ENCODE assay signal across 30 cellular contexts in the genomic region with DNA sequence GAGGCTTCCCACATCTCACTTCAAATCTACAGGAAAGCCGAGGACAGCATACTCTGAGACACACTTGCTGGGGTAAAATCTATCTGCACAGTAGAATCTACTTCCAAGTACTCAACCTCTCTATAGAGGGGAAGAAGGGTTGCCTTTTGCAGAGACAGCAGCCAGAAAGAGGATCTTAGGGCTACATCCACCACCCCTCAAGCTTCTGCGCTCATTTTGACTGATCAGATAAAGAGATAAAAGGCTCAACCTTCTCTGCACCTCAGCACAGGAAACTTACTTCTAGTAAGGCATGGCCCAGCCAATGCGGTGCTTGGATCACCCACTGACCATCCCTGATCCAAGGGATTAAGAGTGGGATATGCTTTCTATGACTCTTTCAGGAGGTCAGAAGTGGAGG. TPM values are rescaled to one million over a fixed set of nuclear protein-coding genes. Genes with fewer than 3 reads are reported as not detected.
DNase-seq lines count a peak whose midpoint lies in the region; ATAC-seq and TF ChIP-seq lines count a peak whose summit lies in the region.
"Had no signal": no experiment of that assay in that cellular context is flagged by ENCODE, and none has a peak within 500 bp of the region (broad histone marks: within the 10 kb centered on the region; RNA-seq: fewer than 3 reads in every experiment).

No MANE protein-coding gene starts in this region.

- no peak overlapping the region for H3K4me3 ChIP-seq in CD8-positive, alpha-beta T cell (ENCODE audit: low read depth, low read length)
- H3K4me3 ChIP-seq in naive thymus-derived CD4-positive, alpha-beta T cell (ENCODE audit: low read length), result no peak overlapping the region
- H3K4me3 ChIP-seq: colonic mucosa, GM23248, heart left ventricle, lower lobe of right lung, MG63, pancreas, smooth muscle cell, upper lobe of left lung had no signal

- H3K27me3 ChIP-seq in CD8-positive, alpha-beta T cell (ENCODE audit: insufficient read depth, low read length), result no peaks in the 10 kb centered on the region
- H3K27me3 ChIP-seq in naive thymus-derived CD4-positive, alpha-beta T cell (ENCODE audit: control insufficient read depth in 2 of 2, insufficient read depth in 2 of 2, low read length in 2 of 2), result no peaks in the 10 kb centered on the region
- H3K27me3 ChIP-seq: colonic mucosa, heart left ventricle, MG63, pancreas, upper lobe of left lung had no signal

- no peaks in the 10 kb centered on the region for H3K36me3 Mint-ChIP-seq in activated naive CD4-positive, alpha-beta T cell treated with anti-CD3 and anti-CD28 coated beads, Interleukin-2, amount 50 U/mL, for 24 hours
- no peaks in the 10 kb centered on the region for H3K36me3 Mint-ChIP-seq in CD8-positive, alpha-beta T cell
- H3K36me3 Mint-ChIP-seq in T-cell, result no peaks in the 10 kb centered on the region
- peaks cover 0 to 5% (median 0%) of the 10 kb centered on the region in 5 donors for H3K36me3 Mint-ChIP-seq in naive thymus-derived CD4-positive, alpha-beta T cell
- H3K36me3 Mint-ChIP-seq: CD14-positive monocyte had no signal

- no peak overlapping the region for H3K27ac ChIP-seq in CD8-positive, alpha-beta T cell (ENCODE audit: low read depth, low read length)
- no peak overlapping the region for H3K27ac ChIP-seq in naive thymus-derived CD4-positive, alpha-beta T cell (ENCODE audit: low read depth, low read length)
- H3K27ac ChIP-seq: colonic mucosa, GM23248, lower lobe of right lung, pancreas, upper lobe of left lung had no signal

- H3K27me3 Mint-ChIP-seq in activated naive CD4-positive, alpha-beta T cell treated with anti-CD3 and anti-CD28 coated beads, Interleukin-2, amount 50 U/mL, for 24 hours, result no peaks in the 10 kb centered on the region
- no peaks in the 10 kb centered on the region for H3K27me3 Mint-ChIP-seq in CD8-positive, alpha-beta T cell (ENCODE audit: low read depth)
- H3K27me3 Mint-ChIP-seq in T-cell, result no peaks in the 10 kb centered on the region
- H3K27me3 Mint-ChIP-seq in naive thymus-derived CD4-positive, alpha-beta T cell, result peaks cover 0 to 27% (median 0%) of the 10 kb centered on the region in 5 donors

- ATAC-seq in CD8-positive, alpha-beta T cell, result peak; percentile 40
- ATAC-seq in T-cell (replicated peaks in 1 of 4) (peak; percentile 71 to 94 (median 88)), GM19035 (IDR thresholded peaks at IDR 0.05; ENCODE audit: unreplicated experiment) (no peak)
- peak; percentile 62 for ATAC-seq in naive thymus-derived CD4-positive, alpha-beta T cell
- ATAC-seq: lower lobe of right lung, pancreas had no signal

- no peaks in the 10 kb centered on the region for H3K9me3 Mint-ChIP-seq in activated naive CD4-positive, alpha-beta T cell treated with anti-CD3 and anti-CD28 coated beads, Interleukin-2, amount 50 U/mL, for 24 hours
- H3K9me3 Mint-ChIP-seq in CD8-positive, alpha-beta T cell, result no peaks in the 10 kb centered on the region
- peaks cover 0 to 5% (median 0%) of the 10 kb centered on the region in 3 donors for H3K9me3 Mint-ChIP-seq in T-cell
- H3K9me3 Mint-ChIP-seq in naive thymus-derived CD4-positive, alpha-beta T cell, result peaks cover 0 to 6% (median 0%) of the 10 kb centered on the region in 11 donors

- CTCF ChIA-PET in CD8-positive, alpha-beta T cell (lab: Charles Lee), result no interaction called here
- CTCF ChIA-PET in T-cell (lab: Charles Lee), result interaction anchor here in 1 of 2 donors (0.7 kb wide), 1 partner anchor 12 kb away, joined by 3 read pairs; no protein-coding TSS in a partner anchor
- CTCF ChIA-PET in naive thymus-derived CD4-positive, alpha-beta T cell (lab: Charles Lee), result no interaction called here

- no peak for TF ChIP-seq CTCF in CD8-positive, alpha-beta T cell (IDR thresholded peaks at IDR 0.05)

- POLR2A ChIA-PET in CD8-positive, alpha-beta T cell (lab: Charles Lee), result no interaction called here
- POLR2A ChIA-PET in T-cell (lab: Charles Lee), result interaction anchor here in 1 of 2 donors (0.6 kb wide), 1 partner anchor 77 kb away, joined by 4 read pairs; no protein-coding TSS in a partner anchor
- POLR2A ChIA-PET in naive thymus-derived CD4-positive, alpha-beta T cell (lab: Charles Lee), result no interaction called here

- no peaks in the 10 kb centered on the region for H3K9me3 ChIP-seq in CD8-positive, alpha-beta T cell (ENCODE audit: low read length)
- no peaks in the 10 kb centered on the region for H3K9me3 ChIP-seq in naive thymus-derived CD4-positive, alpha-beta T cell (ENCODE audit: control insufficient read depth in 2 of 3, low read length in 3 of 3)
- H3K9me3 ChIP-seq: colonic mucosa, lower lobe of right lung, pancreas, upper lobe of left lung had no signal

- peaks cover 18% of the 10 kb centered on the region for H3K4me1 Mint-ChIP-seq in activated naive CD4-positive, alpha-beta T cell treated with anti-CD3 and anti-CD28 coated beads, Interleukin-2, amount 50 U/mL, for 24 hours
- peaks cover 13% of the 10 kb centered on the region for H3K4me1 Mint-ChIP-seq in CD8-positive, alpha-beta T cell (ENCODE audit: low read depth)
- H3K4me1 Mint-ChIP-seq in T-cell, result peaks cover 17 to 31% (median 28%) of the 10 kb centered on the region in 3 donors
- H3K4me1 Mint-ChIP-seq in naive thymus-derived CD4-positive, alpha-beta T cell, result peaks cover 7 to 37% (median 26%) of the 10 kb centered on the region in 7 donors
- H3K4me1 Mint-ChIP-seq: nephron progenitor cell had no signal

- H3K4me3 Mint-ChIP-seq in activated naive CD4-positive, alpha-beta T cell treated with anti-CD3 and anti-CD28 coated beads, Interleukin-2, amount 50 U/mL, for 24 hours, result no peak overlapping the region
- no peak overlapping the region for H3K4me3 Mint-ChIP-seq in CD8-positive, alpha-beta T cell
- peak overlapping the region in 1 of 3 donors; percentile 42 for H3K4me3 Mint-ChIP-seq in T-cell
- peak overlapping the region; percentile 6 to 72 (median 40) for H3K4me3 Mint-ChIP-seq in naive thymus-derived CD4-positive, alpha-beta T cell
- H3K4me3 Mint-ChIP-seq: CD14-positive monocyte, HFFc6, nephron progenitor cell had no signal

- intact Hi-C loops in CD8-positive, alpha-beta T cell (cut with DNase I, micrococcal nuclease), result no loop called here
- intact Hi-C loops in naive thymus-derived CD4-positive, alpha-beta T cell (cut with micrococcal nuclease), result loop anchor here in 1 of 2 donors (5.0 kb wide), 1 partner anchor 733 kb away; no protein-coding TSS in a partner anchor

- no peaks in the 10 kb centered on the region for H3K36me3 ChIP-seq in CD8-positive, alpha-beta T cell (ENCODE audit: insufficient read depth, low read length)
- H3K36me3 ChIP-seq in naive thymus-derived CD4-positive, alpha-beta T cell (ENCODE audit: control insufficient read depth in 2 of 3, insufficient read depth in 3 of 3, low read length in 3 of 3), result no peaks in the 10 kb centered on the region
- H3K36me3 ChIP-seq: colonic mucosa, heart left ventricle, lower lobe of right lung, MG63, pancreas, upper lobe of left lung had no signal

- peak overlapping the region; percentile 59 for H3K27ac Mint-ChIP-seq in activated naive CD4-positive, alpha-beta T cell treated with anti-CD3 and anti-CD28 coated beads, Interleukin-2, amount 50 U/mL, for 24 hours
- no peak overlapping the region for H3K27ac Mint-ChIP-seq in CD8-positive, alpha-beta T cell
- H3K27ac Mint-ChIP-seq in T-cell, result peak overlapping the region; percentile 41 to 55
- H3K27ac Mint-ChIP-seq in naive thymus-derived CD4-positive, alpha-beta T cell, result peak overlapping the region; percentile 8 to 85 (median 66)
- H3K27ac Mint-ChIP-seq: CD14-positive monocyte, HFFc6, nephron progenitor cell had no signal

- H3K4me1 ChIP-seq in CD8-positive, alpha-beta T cell (ENCODE audit: insufficient read depth, low read length), result peaks cover 9% of the 10 kb centered on the region
- peaks cover 0 to 17% of the 10 kb centered on the region in 2 donors for H3K4me1 ChIP-seq in naive thymus-derived CD4-positive, alpha-beta T cell (ENCODE audit: control insufficient read depth in 2 of 2, insufficient read depth in 2 of 2, low read length in 2 of 2)
- H3K4me1 ChIP-seq: colonic mucosa, lower lobe of right lung, pancreas had no signal

- DNase-seq in activated naive CD4-positive, alpha-beta T cell treated with anti-CD3 and anti-CD28 coated beads, Interleukin-2, amount 50 U/mL, for 16 hours, result no peak
- no peak for DNase-seq in CD8-positive, alpha-beta T cell
- DNase-seq in T-cell, result peak in 12 of 34 experiments; percentile 1 to 22 (median 3)
- peak in 7 of 9 donors; percentile 8 to 42 (median 32) for DNase-seq in naive thymus-derived CD4-positive, alpha-beta T cell
- DNase-seq in NCI-H128 (lab: John Stamatoyannopoulos, UW; ENCODE audit: unreplicated experiment), result no peak
- DNase-seq: activated CD4-positive, alpha-beta T cell treated with anti-CD3 and anti-CD28 coated beads, Interleukin-2, amount 50 U/mL, for 48 hours; activated T-cell treated with anti-CD3 and anti-CD28 coated beads, Interleukin-2, amount 50 U/mL, for 1 hour; anterior cingulate cortex; colonic mucosa; DMS 273 treated with DMSO at 0.1 percent for 48 hours; effector memory CD4-positive, alpha-beta T cell; erythroblast; GM23248; heart left ventricle; HFFc6; KG1; lower lobe of right lung; MG63; NCI-H1417; NCI-H2029 treated with DMSO at 0.1 percent for 48 hours; NCI-H69; nephron progenitor cell; pancreas; retina; substantia nigra; upper lobe of left lung had no signal

RNA-seq across cellular contexts. Expression of gene SLC9A9, which starts 6.9 kb away (rescaled TPM):
- total RNA-seq in CD8-positive, alpha-beta T cell, result 1 to 10 TPM; 6.8 to 7.5 TPM
- 10 to 100 TPM; 11.2 to 36.8 (median 17.8) TPM for total RNA-seq in T-cell
- total RNA-seq in naive thymus-derived CD4-positive, alpha-beta T cell, result 10 to 100 TPM in 4 of 5 experiments, 1 to 10 TPM in 1; 9.3 to 21.9 (median 16.6) TPM
- polyA plus RNA-seq in naive thymus-derived CD4-positive, alpha-beta T cell, result 10 to 100 TPM; 15.3 to 23.1 TPM

Comparison
In these comparisons a context has a peak if more than half of its experiments do, and no peak if none do; other contexts are left out.
1. H3K4me3 Mint-ChIP-seq: peak in naive thymus-derived CD4-positive, alpha-beta T cell (10 of 10); none in activated naive CD4-positive, alpha-beta T cell treated with anti-CD3 and anti-CD28 coated beads, Interleukin-2, amount 50 U/mL, for 24 hours (single experiment) and CD8-positive, alpha-beta T cell (single experiment).
2. DNase-seq: peak in naive thymus-derived CD4-positive, alpha-beta T cell (7 of 9); none in activated naive CD4-positive, alpha-beta T cell treated with anti-CD3 and anti-CD28 coated beads, Interleukin-2, amount 50 U/mL, for 16 hours (single experiment), CD8-positive, alpha-beta T cell (0 of 7) and NCI-H128 (single experiment).